14 cellular contexts compared by ENCODE assay signal in genomic region chr6:116328528-116328903, GRCh38. TPM values are rescaled to one million over a fixed set of nuclear protein-coding genes. Genes with fewer than 3 reads are reported as not detected.
DNase-seq lines count a peak whose midpoint lies in the region; ATAC-seq and TF ChIP-seq lines count a peak whose summit lies in the region.
"Had no signal": no experiment of that assay in that cellular context is flagged by ENCODE, and none has a peak within 500 bp of the region (broad histone marks: within the 10 kb centered on the region; RNA-seq: fewer than 3 reads in every experiment).

No MANE protein-coding gene starts in this region.

- no peak for ATAC-seq in stimulated activated naive CD8-positive, alpha-beta T cell treated with anti-CD3 and anti-CD28 coated beads, Interleukin-15, Interleukin-2, amounts not matched to agents 100 U/mL and 50 U/mL, for 24 hours
- ATAC-seq: effector memory CD8-positive, alpha-beta T cell; stimulated activated naive CD8-positive, alpha-beta T cell treated with anti-CD3 and anti-CD28 coated beads, Interleukin-15, amount 100 ng/mL, for 72 hours had no signal

- H3K4me2 ChIP-seq in OCI-LY7 (ENCODE audit: low read length), result no peak overlapping the region

- H3K4me1 ChIP-seq in spleen (peaks cover 0 to 16% (median 0%) of the 10 kb centered on the region in 6 donors), vagina (no peaks in the 10 kb centered on the region), OCI-LY7 (ENCODE audit: insufficient read depth, low read length, poor library complexity, severe bottlenecking) (no peaks in the 10 kb centered on the region)
- H3K4me1 ChIP-seq: breast epithelium, SJCRH30 had no signal

- peak overlapping the region; percentile 6 for H3K27ac ChIP-seq in layer of hippocampus (ENCODE audit: low read depth, low read length)
- H3K27ac ChIP-seq in spleen, result peak overlapping the region in 6 of 8 donors; percentile 2 to 53 (median 16)
- H3K27ac ChIP-seq in vagina, result no peak overlapping the region
- H3K27ac ChIP-seq in OCI-LY7 (ENCODE audit: low read depth, low read length, poor library complexity, severe bottlenecking), result no peak overlapping the region
- H3K27ac ChIP-seq: breast epithelium, SJCRH30 had no signal

- DNase-seq in GM04504 (ENCODE audit: low read depth), result peak; percentile 25
- peak; percentile 54 for DNase-seq in choroid plexus epithelial cell (ENCODE audit: low read depth)
- no peak for DNase-seq in spleen
- DNase-seq in vagina (ENCODE audit: extremely low spot score in 2 of 2), result no peak
- DNase-seq in activated CD4-positive, alpha-beta T cell treated with anti-CD3 and anti-CD28 coated beads for 4 hours, result no peak
- DNase-seq in stimulated activated naive CD8-positive, alpha-beta T cell treated with anti-CD3 and anti-CD28 coated beads, Interleukin-15, Interleukin-2, amounts not matched to agents 100 U/mL and 50 U/mL, for 24 hours, result no peak
- DNase-seq in OCI-LY7 (ENCODE audit: low spot score), result no peak
- DNase-seq: C1 segment of cervical spinal cord; DMS79; effector memory CD8-positive, alpha-beta T cell; SJCRH30; stimulated activated naive CD8-positive, alpha-beta T cell treated with anti-CD3 and anti-CD28 coated beads, Interleukin-15, amount 100 ng/mL, for 72 hours had no signal

- H3K4me3 ChIP-seq in choroid plexus epithelial cell (ENCODE audit: low read depth, low read length) (no peak overlapping the region), spleen (no peak overlapping the region), vagina (no peak overlapping the region), OCI-LY7 (ENCODE audit: low read depth, low read length, poor library complexity, severe bottlenecking) (no peak overlapping the region)
- H3K4me3 ChIP-seq: breast epithelium, SJCRH30 had no signal

- no peaks in the 10 kb centered on the region for H4K20me1 ChIP-seq in OCI-LY7 (ENCODE audit: insufficient read depth, low read length)

- no peaks in the 10 kb centered on the region for H3K27me3 ChIP-seq in layer of hippocampus (ENCODE audit: control insufficient read depth, insufficient read depth, low read length)
- no peaks in the 10 kb centered on the region for H3K27me3 ChIP-seq in spleen (replicated peaks in 1 of 7)
- no peaks in the 10 kb centered on the region for H3K27me3 ChIP-seq in vagina
- H3K27me3 ChIP-seq: breast epithelium, SJCRH30 had no signal

- CTCF ChIA-PET in OCI-LY7 (lab: Charles Lee; ENCODE audit: unreplicated experiment), result no interaction called here

- H2AFZ ChIP-seq in OCI-LY7 (ENCODE audit: low read length), result no peak overlapping the region

- H3K9me3 ChIP-seq in spleen, result peaks cover 0 to 8% (median 0%) of the 10 kb centered on the region in 8 donors
- H3K9me3 ChIP-seq in vagina, result no peaks in the 10 kb centered on the region
- no peaks in the 10 kb centered on the region for H3K9me3 ChIP-seq in OCI-LY7 (ENCODE audit: low read length)
- H3K9me3 ChIP-seq: breast epithelium, SJCRH30 had no signal

- no peak for TF ChIP-seq POLR2A in spleen (IDR thresholded peaks at IDR 0.05)
- TF ChIP-seq POLR2A in vagina (IDR thresholded peaks at IDR 0.05), result no peak

- WGBS in spleen, 5 donors, result 83 to 91% (median 88%) methylated on average over 1 of the region's 1 CpG

- intact Hi-C loops in spleen (cut with DNase I; ENCODE audit: low total_unique reads), result no loop called here
- intact Hi-C loops in vagina (cut with DNase I), result no loop called here
- intact Hi-C loops in OCI-LY7 (cut with micrococcal nuclease; ENCODE audit: unreplicated experiment), result no loop called here

- no peaks in the 10 kb centered on the region for H3K9me2 ChIP-seq in OCI-LY7 (ENCODE audit: insufficient read depth, low read length)

- POLR2A ChIA-PET in OCI-LY7 (lab: Charles Lee), result interaction anchor here (0.6 to 1.8 kb wide), 2 partner anchors 21 to 25 kb away, joined by 3 to 4 read pairs; no protein-coding TSS in a partner anchor

- no peaks in the 10 kb centered on the region for H3K79me2 ChIP-seq in OCI-LY7 (ENCODE audit: insufficient read depth, low read depth, low read length)

- no peaks in the 10 kb centered on the region for H3K36me3 ChIP-seq in spleen
- no peaks in the 10 kb centered on the region for H3K36me3 ChIP-seq in vagina
- no peaks in the 10 kb centered on the region for H3K36me3 ChIP-seq in OCI-LY7 (ENCODE audit: insufficient read depth, low read length)
- H3K36me3 ChIP-seq: breast epithelium, SJCRH30 had no signal

- no TSS peak for BruUV-seq in OCI-LY7 (replicated peaks; lab: Mats Ljungman, UMichigan)

- TF ChIP-seq CTCF in choroid plexus epithelial cell (conservative IDR thresholded peaks at IDR 0.05; ENCODE audit: low read depth, low read length) (no peak), spleen (IDR thresholded peaks at IDR 0.05 in 8 of 11, conservative IDR thresholded peaks at IDR 0.05 in 3 of 11) (no peak), vagina (IDR thresholded peaks at IDR 0.05) (no peak), OCI-LY7 (conservative IDR thresholded peaks at IDR 0.05; ENCODE audit: low read length) (no peak)

RNA-seq across cellular contexts. Expression of gene DSE, which starts 42.2 kb away (rescaled TPM):
- 10 to 100 TPM; 52.9 to 82.3 (median 65.4) TPM for total RNA-seq in spleen
- 1 to 10 TPM; 8.2 to 9.4 (median 9.2) TPM for polyA plus RNA-seq in spleen
- total RNA-seq in vagina, result 33.1 TPM
- 3.9 and 5.3 TPM in 2 replicates for total RNA-seq in OCI-LY7 (2014; rRNA removed; shearing (Covaris generic))
- 6.2 and 7.6 TPM in 2 replicates for total RNA-seq in OCI-LY7 (2022)

RNA-seq across cellular contexts. Expression of gene TSPYL1, which starts 48.8 kb away (rescaled TPM):
- total RNA-seq in spleen (10 to 100 TPM; 63.1 to 97.7 (median 73.4) TPM), vagina (41.0 TPM), OCI-LY7 (2022) (50.3 and 55.3 TPM in 2 replicates)
- polyA plus RNA-seq in spleen, result 10 to 100 TPM; 28.7 to 41.7 (median 29.2) TPM
- 32.8 and 33.3 TPM in 2 replicates for total RNA-seq in OCI-LY7 (2014; rRNA removed; shearing (Covaris generic))

Comparison
In these comparisons a context has a peak if more than half of its experiments do, and no peak if none do; other contexts are left out.
1. DNase-seq: peak in GM04504 (single experiment) and choroid plexus epithelial cell (single experiment); none in spleen (single experiment), vagina (0 of 2), activated CD4-positive, alpha-beta T cell treated with anti-CD3 and anti-CD28 coated beads for 4 hours (0 of 2), stimulated activated naive CD8-positive, alpha-beta T cell treated with anti-CD3 and anti-CD28 coated beads, Interleukin-15, Interleukin-2, amounts not matched to agents 100 U/mL and 50 U/mL, for 24 hours (single experiment) and OCI-LY7 (single experiment).
2. H3K27ac ChIP-seq: peak in layer of hippocampus (single experiment) and spleen (6 of 8); none in vagina (single experiment) and OCI-LY7 (single experiment).